15 cellular contexts compared by ENCODE assay signal in the genomic region with DNA sequence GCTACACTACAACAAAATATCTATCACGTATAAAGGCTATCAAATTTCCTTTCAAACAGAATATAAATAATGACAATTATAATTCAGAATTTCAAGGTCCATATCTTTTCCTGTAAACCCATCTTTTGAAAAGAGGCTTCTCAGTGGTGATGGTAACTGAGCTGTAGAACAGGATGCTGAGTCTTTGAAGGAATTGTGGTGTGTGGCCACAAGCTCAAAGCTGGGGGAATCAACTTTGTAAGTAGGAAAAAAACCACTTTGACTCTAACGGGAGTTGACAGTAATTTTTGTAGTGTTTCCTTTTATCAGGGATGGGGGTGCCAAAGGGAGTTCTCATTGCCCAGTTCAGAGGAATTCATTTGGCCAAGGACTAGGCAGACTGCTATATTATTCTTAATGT.
"Had no signal": no experiment of that assay in that cellular context is flagged by ENCODE, and none has a peak within 500 bp of the region (broad histone marks: within the 10 kb centered on the region; RNA-seq: fewer than 3 reads in every experiment).

No MANE protein-coding gene starts in this region.

- H3K9me3 ChIP-seq: heart left ventricle, neutrophil, right atrium auricular region, suprapubic skin, thyroid gland had no signal

- H3K27ac Mint-ChIP-seq: type B pancreatic cell had no signal

- H3K9me3 Mint-ChIP-seq: naive thymus-derived CD4-positive, alpha-beta T cell; type B pancreatic cell had no signal

- H3K27me3 ChIP-seq: heart left ventricle, neutrophil, right atrium auricular region, suprapubic skin, thyroid gland had no signal

- ATAC-seq: esophagus mucosa; heart left ventricle; naive thymus-derived CD4-positive, alpha-beta T cell; stimulated activated naive CD8-positive, alpha-beta T cell treated with anti-CD3 and anti-CD28 coated beads, Interleukin-15, Interleukin-2, amounts not matched to agents 100 U/mL and 50 U/mL, for 24 hours had no signal

- H3K4me3 Mint-ChIP-seq: naive thymus-derived CD4-positive, alpha-beta T cell; type B pancreatic cell had no signal

- H3K4me3 ChIP-seq: heart left ventricle, right atrium auricular region, suprapubic skin, thyroid gland had no signal

- H3K27ac ChIP-seq: heart left ventricle, neutrophil, right atrium auricular region, suprapubic skin had no signal

- H3K4me1 ChIP-seq: heart left ventricle, right atrium auricular region, suprapubic skin had no signal

- H3K27me3 Mint-ChIP-seq: naive thymus-derived CD4-positive, alpha-beta T cell; type B pancreatic cell had no signal

- DNase-seq: effector memory CD4-positive, alpha-beta T cell; heart left ventricle; hypothalamus; kidney glomerular epithelial cell; small intestine; stimulated activated CD4-positive, alpha-beta T cell treated with anti-CD3 and anti-CD28 coated beads, Interleukin-12 subunit alpha, Interleukin-12 subunit beta, amount 100 ng/mL, for 4 hours; stimulated activated CD4-positive, alpha-beta T cell treated with anti-CD3 and anti-CD28 coated beads, Interleukin-2, amount 100 ng/mL, for 48 hours; stimulated activated naive CD8-positive, alpha-beta T cell treated with anti-CD3 and anti-CD28 coated beads, Interleukin-15, Interleukin-2, amounts not matched to agents 100 U/mL and 50 U/mL, for 24 hours; thyroid gland had no signal
